Comparison of ENCODE assay signal across 1 cellular context in the genomic region with DNA sequence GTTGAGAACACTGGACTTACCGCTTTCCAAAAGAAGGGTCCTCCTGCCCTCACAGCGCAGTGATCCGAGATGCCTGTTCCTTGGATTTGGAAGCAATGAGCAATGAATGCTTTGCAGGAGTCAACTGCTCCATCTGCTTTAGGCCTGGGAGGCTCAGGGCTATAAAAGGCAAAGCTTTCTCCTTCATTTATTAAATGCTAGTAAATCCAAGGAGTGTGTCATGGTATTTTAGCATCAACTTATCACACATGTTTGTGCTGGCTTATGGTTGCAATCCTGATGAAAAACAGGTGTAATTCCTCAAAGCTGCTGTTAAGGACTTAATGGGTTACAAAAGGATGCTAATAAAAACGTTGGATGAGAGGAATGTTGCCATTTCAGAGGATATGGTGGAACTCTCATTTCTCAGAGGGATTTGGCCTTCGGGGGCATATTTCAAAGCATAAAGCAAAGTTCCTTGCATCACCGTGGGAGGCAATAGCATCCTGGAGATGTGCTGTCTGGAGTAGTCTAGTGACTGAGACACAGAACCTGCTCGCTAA.
TF ChIP-seq lines count a peak whose summit lies in the region.

No MANE protein-coding gene starts in this region.

TF ChIP-seq in GM23338, 12 proteins besides CTCF, POLR2A, EP300 and RAD21 (continued from another document):
- TF ChIP-seq ZNF462 (CRISPR knock-in tag; IDR thresholded peaks at IDR 0.05) (no peak), POLR2AphosphoS5 (IDR thresholded peaks at IDR 0.05; ENCODE audit: low read depth) (no peak), ZNF114 (CRISPR knock-in tag; IDR thresholded peaks at IDR 0.05) (no peak), JUNB (IDR thresholded peaks at IDR 0.05; ENCODE audit: unreplicated experiment) (no peak), CREB1 (CRISPR knock-in tag; IDR thresholded peaks at IDR 0.05; ENCODE audit: low read depth) (no peak), ETS1 (IDR thresholded peaks at IDR 0.05) (no peak), ZNF331 (CRISPR knock-in tag; IDR thresholded peaks at IDR 0.05; ENCODE audit: low read depth) (no peak), REST (IDR thresholded peaks at IDR 0.05; ENCODE audit: unreplicated experiment) (no peak)
